ENCODE assay signal across 9 cellular contexts in the genomic region with DNA sequence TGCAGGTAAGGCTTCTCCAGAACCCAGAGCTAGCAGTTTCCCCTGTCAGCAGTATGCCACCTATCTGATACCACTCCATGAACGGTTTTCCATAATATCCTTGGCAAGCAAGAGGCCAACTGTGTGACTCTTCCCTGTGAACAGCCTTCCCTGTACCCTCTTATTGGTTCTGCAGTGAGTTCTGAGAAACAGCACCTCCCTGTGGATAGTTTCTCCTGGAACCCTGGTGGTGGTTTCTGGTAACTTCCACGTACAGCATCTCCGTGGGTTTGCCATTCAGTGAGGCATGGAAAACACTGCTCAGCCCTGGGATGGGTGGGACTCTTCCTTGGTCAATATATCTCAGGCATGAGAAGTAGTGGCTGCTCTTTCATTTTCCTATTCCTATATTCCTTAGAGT. TPM values are rescaled to one million over a fixed set of nuclear protein-coding genes. Genes with fewer than 3 reads are reported as not detected.
DNase-seq lines count a peak whose midpoint lies in the region; ATAC-seq and TF ChIP-seq lines count a peak whose summit lies in the region.
"Had no signal": no experiment of that assay in that cellular context is flagged by ENCODE, and none has a peak within 500 bp of the region (broad histone marks: within the 10 kb centered on the region; RNA-seq: fewer than 3 reads in every experiment).

No MANE protein-coding gene starts in this region.

- no peak overlapping the region for H2AFZ ChIP-seq in MM.1S (ENCODE audit: low read length)

- POLR2A ChIA-PET in MCF 10A (lab: Yijun Ruan, JAX) = no interaction called here

- no peaks in the 10 kb centered on the region for H3K9me3 Mint-ChIP-seq in MCF 10A (ENCODE audit: unreplicated experiment)
- no peaks in the 10 kb centered on the region for H3K9me3 Mint-ChIP-seq in endothelial cell (ENCODE audit: unreplicated experiment)

- H3K9ac ChIP-seq in MM.1S (ENCODE audit: low read length) = no peak overlapping the region

- H3K9me2 ChIP-seq in MM.1S (replicated peaks; ENCODE audit: insufficient read depth, low read length) = no peaks in the 10 kb centered on the region

- no peaks in the 10 kb centered on the region for H3F3A ChIP-seq in MM.1S (ENCODE audit: insufficient read depth, low read length)

- no peak for ATAC-seq in GM21825 (IDR thresholded peaks at IDR 0.05; ENCODE audit: unreplicated experiment)

- CTCF ChIA-PET in MCF 10A (lab: Yijun Ruan, JAX) = interaction anchor here (0.9 to 1.9 kb wide), 2 partner anchors 85 to 192 kb away, joined by 3 to 4 read pairs; no protein-coding TSS in a partner anchor

- intact Hi-C loops in MCF 10A (cut with micrococcal nuclease) = no loop called here
- intact Hi-C loops in breast epithelium (cut with DNase I; ENCODE audit: low total_unique reads) = no loop called here
- intact Hi-C loops in tibial artery (cut with DNase I; ENCODE audit: low total_unique reads) = no loop called here

- TF ChIP-seq CTCF in MCF 10A (IDR thresholded peaks at IDR 0.05; ENCODE audit: unreplicated experiment) (peak; percentile 29), breast epithelium (IDR thresholded peaks at IDR 0.05) (no peak), MM.1S (IDR thresholded peaks at IDR 0.05; ENCODE audit: low read length) (peak; percentile 38), endothelial cell (IDR thresholded peaks at IDR 0.05; ENCODE audit: unreplicated experiment) (peak; percentile 76), tibial artery (IDR thresholded peaks at IDR 0.05) (no peak)

- DNase-seq in MCF 10A (ENCODE audit: unreplicated experiment) (peak; percentile 21), breast epithelium (ENCODE audit: low spot score in 2 of 2) (no peak), MM.1S (no peak), endothelial cell (ENCODE audit: low spot score) (peak; percentile 31), tibial artery (no peak), NCI-H2029 treated with DMSO at 0.1 percent for 48 hours (lab: John Stamatoyannopoulos, UW) (no peak), T-helper 1 cell (no peak)

- peaks cover 50% of the 10 kb centered on the region for H3K27me3 Mint-ChIP-seq in MCF 10A (ENCODE audit: insufficient read depth, unreplicated experiment)
- H3K27me3 Mint-ChIP-seq in endothelial cell (ENCODE audit: unreplicated experiment) = no peaks in the 10 kb centered on the region

- H3K79me2 ChIP-seq in MM.1S (ENCODE audit: low read length) = no peaks in the 10 kb centered on the region

- no peaks in the 10 kb centered on the region for H3K4me1 ChIP-seq in breast epithelium
- H3K4me1 ChIP-seq in MM.1S (ENCODE audit: low read length) = no peaks in the 10 kb centered on the region
- no peaks in the 10 kb centered on the region for H3K4me1 ChIP-seq in tibial artery

- H3K4me3 ChIP-seq in breast epithelium (no peak overlapping the region), MM.1S (ENCODE audit: low read length) (no peak overlapping the region), tibial artery (no peak overlapping the region)

- no peaks in the 10 kb centered on the region for H4K20me1 ChIP-seq in MM.1S (ENCODE audit: insufficient read depth, low read length)

- H3K36me3 ChIP-seq in breast epithelium (no peaks in the 10 kb centered on the region), MM.1S (replicated peaks; ENCODE audit: insufficient read depth, low read length) (no peaks in the 10 kb centered on the region), tibial artery (no peaks in the 10 kb centered on the region)

- no peak overlapping the region for H3K4me3 Mint-ChIP-seq in MCF 10A (ENCODE audit: unreplicated experiment)
- no peak overlapping the region for H3K4me3 Mint-ChIP-seq in endothelial cell (ENCODE audit: unreplicated experiment)

- H3K4me1 Mint-ChIP-seq in MCF 10A (ENCODE audit: insufficient read depth, unreplicated experiment) = no peaks in the 10 kb centered on the region
- peaks cover 9% of the 10 kb centered on the region for H3K4me1 Mint-ChIP-seq in endothelial cell (ENCODE audit: unreplicated experiment)

- H3K36me3 Mint-ChIP-seq in MCF 10A (ENCODE audit: insufficient read depth, unreplicated experiment) = no peaks in the 10 kb centered on the region
- H3K36me3 Mint-ChIP-seq in endothelial cell (ENCODE audit: low read depth, unreplicated experiment) = no peaks in the 10 kb centered on the region

- H3K27me3 ChIP-seq in breast epithelium = no peaks in the 10 kb centered on the region
- H3K27me3 ChIP-seq in MM.1S (replicated peaks; ENCODE audit: insufficient read depth, low read length) = no peaks in the 10 kb centered on the region
- H3K27me3 ChIP-seq in tibial artery = no peaks in the 10 kb centered on the region

- TF ChIP-seq POLR2A in breast epithelium (IDR thresholded peaks at IDR 0.05) = no peak

- H3K9me3 ChIP-seq in breast epithelium (no peaks in the 10 kb centered on the region), MM.1S (replicated peaks; ENCODE audit: insufficient read depth, low read length) (no peaks in the 10 kb centered on the region), tibial artery (no peaks in the 10 kb centered on the region)

- H3K4me2 ChIP-seq in MM.1S (ENCODE audit: low read depth, low read length) = no peak overlapping the region

- no TSS peak for BruUV-seq in MCF 10A (replicated peaks; lab: Mats Ljungman, UMichigan)

- no peak overlapping the region for H3K27ac ChIP-seq in breast epithelium
- H3K27ac ChIP-seq in MM.1S (ENCODE audit: low read length) = no peak overlapping the region
- H3K27ac ChIP-seq in tibial artery = no peak overlapping the region

- no peak overlapping the region for H3K27ac Mint-ChIP-seq in MCF 10A (ENCODE audit: low read depth, unreplicated experiment)
- H3K27ac Mint-ChIP-seq in endothelial cell (ENCODE audit: unreplicated experiment) = no peak overlapping the region

RNA-seq across cellular contexts. Expression of a gene that starts 19.4 kb away (rescaled TPM):
- not detected in 2 replicates for total RNA-seq in MCF 10A (2022)
- 1 to 10 TPM in 1 of 3 donors, not detected in 2; 1.6 TPM for total RNA-seq in breast epithelium
- not detected for total RNA-seq in endothelial cell (ENCODE audit: unreplicated experiment)
- total RNA-seq: NCI-H460 had no signal

Comparison
In these comparisons a context has a peak if more than half of its experiments do, and no peak if none do; other contexts are left out.
1. DNase-seq: peak in MCF 10A (single experiment) and endothelial cell (single experiment); none in breast epithelium (0 of 2), MM.1S (single experiment), tibial artery (0 of 2), NCI-H2029 treated with DMSO at 0.1 percent for 48 hours (single experiment) and T-helper 1 cell (0 of 5).
2. CTCF ChIP-seq: peak in MCF 10A (single experiment), MM.1S (single experiment) and endothelial cell (single experiment); none in breast epithelium (0 of 3) and tibial artery (0 of 2).